Comparison of ENCODE assay signal across 1 cellular context in the genomic region with DNA sequence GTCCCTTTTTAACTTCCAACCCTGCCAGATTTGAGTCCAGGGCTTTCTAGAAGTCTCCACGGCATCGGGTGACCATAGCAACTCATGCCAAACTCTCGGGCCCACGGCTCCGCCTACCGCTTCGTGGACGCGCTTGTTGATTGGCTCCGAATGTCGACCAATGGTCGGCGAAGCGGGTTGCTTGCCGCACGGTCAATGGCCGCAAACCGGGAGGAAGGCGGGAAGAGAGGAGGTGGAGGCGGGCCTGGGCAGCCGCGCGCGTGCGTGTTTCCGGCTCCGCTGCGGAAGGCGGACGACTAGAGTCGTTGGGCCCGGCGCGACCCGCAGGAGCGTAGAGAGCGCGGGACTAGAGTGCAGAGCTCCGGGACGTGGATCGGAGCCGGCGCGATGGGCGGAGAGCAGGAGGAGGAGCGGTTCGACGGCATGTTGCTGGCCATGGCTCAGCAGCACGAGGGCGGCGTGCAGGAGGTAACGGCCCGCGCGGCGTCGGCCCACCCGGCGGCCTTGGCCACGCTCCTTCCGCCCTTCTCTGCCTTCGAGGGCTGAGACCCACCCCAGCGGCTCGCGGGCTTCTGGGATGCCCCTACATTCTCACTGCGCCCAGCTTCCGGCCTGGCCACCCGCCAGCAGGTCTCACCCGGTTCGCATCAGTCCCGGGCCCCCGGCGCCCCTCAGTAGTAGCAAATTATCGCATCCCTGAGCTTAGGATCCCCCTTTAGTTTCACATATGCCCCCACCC.
TF ChIP-seq lines count a peak whose summit lies in the region.

A gene (plus strand): TSS at position 282 of the 739 bp plus-strand sequence. CDS start 106 bp downstream, at position 388.

TF ChIP-seq in HEK293, 187 proteins besides CTCF, POLR2A, EP300 and RAD21 (continued from another document and continues in another):
- TF ChIP-seq, protein P1, sequence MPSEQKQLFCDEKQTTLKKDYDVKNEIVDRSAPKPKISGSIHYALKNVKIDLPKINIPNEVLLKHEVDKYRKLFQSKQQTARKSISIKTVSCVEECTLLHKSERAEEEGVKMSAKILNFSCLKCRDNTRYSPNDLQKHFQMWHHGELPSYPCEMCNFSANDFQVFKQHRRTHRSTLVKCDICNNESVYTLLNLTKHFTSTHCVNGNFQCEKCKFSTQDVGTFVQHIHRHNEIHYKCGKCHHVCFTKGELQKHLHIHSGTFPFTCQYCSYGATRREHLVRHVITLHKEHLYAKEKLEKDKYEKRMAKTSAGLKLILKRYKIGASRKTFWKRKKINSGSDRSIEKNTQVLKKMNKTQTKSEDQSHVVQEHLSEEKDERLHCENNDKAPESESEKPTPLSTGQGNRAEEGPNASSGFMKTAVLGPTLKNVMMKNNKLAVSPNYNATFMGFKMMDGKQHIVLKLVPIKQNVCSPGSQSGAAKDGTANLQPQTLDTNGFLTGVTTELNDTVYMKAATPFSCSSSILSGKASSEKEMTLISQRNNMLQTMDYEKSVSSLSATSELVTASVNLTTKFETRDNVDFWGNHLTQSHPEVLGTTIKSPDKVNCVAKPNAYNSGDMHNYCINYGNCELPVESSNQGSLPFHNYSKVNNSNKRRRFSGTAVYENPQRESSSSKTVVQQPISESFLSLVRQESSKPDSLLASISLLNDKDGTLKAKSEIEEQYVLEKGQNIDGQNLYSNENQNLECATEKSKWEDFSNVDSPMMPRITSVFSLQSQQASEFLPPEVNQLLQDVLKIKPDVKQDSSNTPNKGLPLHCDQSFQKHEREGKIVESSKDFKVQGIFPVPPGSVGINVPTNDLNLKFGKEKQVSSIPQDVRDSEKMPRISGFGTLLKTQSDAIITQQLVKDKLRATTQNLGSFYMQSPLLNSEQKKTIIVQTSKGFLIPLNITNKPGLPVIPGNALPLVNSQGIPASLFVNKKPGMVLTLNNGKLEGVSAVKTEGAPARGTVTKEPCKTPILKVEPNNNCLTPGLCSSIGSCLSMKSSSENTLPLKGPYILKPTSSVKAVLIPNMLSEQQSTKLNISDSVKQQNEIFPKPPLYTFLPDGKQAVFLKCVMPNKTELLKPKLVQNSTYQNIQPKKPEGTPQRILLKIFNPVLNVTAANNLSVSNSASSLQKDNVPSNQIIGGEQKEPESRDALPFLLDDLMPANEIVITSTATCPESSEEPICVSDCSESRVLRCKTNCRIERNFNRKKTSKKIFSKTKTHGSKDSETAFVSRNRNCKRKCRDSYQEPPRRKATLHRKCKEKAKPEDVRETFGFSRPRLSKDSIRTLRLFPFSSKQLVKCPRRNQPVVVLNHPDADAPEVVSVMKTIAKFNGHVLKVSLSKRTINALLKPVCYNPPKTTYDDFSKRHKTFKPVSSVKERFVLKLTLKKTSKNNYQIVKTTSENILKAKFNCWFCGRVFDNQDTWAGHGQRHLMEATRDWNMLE (tag by site-specific recombination; conservative IDR thresholded peaks at IDR 0.05; ENCODE audit: low read depth): peak; percentile 43; the same call in 1 of the 2 replicates
- peak; percentile 51 for TF ChIP-seq ZFHX2 (tag by site-specific recombination; conservative IDR thresholded peaks at IDR 0.05)
- TF ChIP-seq, protein P2, sequence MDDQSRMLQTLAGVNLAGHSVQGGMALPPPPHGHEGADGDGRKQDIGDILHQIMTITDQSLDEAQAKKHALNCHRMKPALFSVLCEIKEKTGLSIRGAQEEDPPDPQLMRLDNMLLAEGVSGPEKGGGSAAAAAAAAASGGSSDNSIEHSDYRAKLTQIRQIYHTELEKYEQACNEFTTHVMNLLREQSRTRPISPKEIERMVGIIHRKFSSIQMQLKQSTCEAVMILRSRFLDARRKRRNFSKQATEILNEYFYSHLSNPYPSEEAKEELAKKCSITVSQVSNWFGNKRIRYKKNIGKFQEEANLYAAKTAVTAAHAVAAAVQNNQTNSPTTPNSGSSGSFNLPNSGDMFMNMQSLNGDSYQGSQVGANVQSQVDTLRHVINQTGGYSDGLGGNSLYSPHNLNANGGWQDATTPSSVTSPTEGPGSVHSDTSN (CRISPR knock-in tag; IDR thresholded peaks at IDR 0.05): peak; percentile 75; the same call in 1 of the 2 replicates
- TF ChIP-seq, protein P3, sequence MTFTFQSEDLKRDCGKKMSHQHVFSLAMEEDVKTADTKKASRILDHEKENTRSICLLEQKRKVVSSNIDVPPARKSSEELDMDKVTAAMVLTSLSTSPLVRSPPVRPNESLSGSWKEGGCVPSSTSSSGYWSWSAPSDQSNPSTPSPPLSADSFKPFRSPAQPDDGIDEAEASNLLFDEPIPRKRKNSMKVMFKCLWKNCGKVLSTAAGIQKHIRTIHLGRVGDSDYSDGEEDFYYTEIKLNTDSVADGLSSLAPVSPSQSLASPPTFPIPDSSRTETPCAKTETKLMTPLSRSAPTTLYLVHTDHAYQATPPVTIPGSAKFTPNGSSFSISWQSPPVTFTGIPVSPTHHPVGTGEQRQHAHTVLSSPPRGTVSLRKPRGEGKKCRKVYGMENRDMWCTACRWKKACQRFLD (tag by site-specific recombination; IDR thresholded peaks at IDR 0.05): 0 out of 2 replicates have a peak, but pooled peaks have one; percentile 41
- TF ChIP-seq ZSCAN16 (tag by site-specific recombination; IDR thresholded peaks at IDR 0.05): 0 out of 2 replicates have a peak, but pooled peaks have one; percentile 22
- TF ChIP-seq, protein P4, sequence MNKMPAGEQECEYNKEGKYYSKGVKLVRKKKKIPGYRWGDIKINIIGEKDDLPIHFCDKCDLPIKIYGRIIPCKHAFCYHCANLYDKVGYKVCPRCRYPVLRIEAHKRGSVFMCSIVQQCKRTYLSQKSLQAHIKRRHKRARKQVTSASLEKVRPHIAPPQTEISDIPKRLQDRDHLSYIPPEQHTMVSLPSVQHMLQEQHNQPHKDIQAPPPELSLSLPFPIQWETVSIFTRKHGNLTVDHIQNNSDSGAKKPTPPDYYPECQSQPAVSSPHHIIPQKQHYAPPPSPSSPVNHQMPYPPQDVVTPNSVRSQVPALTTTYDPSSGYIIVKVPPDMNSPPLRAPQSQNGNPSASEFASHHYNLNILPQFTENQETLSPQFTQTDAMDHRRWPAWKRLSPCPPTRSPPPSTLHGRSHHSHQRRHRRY (tag by site-specific recombination; IDR thresholded peaks at IDR 0.05): peak; percentile 39; the same call in 1 of the 2 replicates
- TF ChIP-seq ZFP37 (tag by site-specific recombination; IDR thresholded peaks at IDR 0.05): peak; percentile 65; the same call in 1 of the 2 replicates
- peak; percentile 47; the same call in 1 of the 2 replicates for TF ChIP-seq GLI4 (tag by site-specific recombination; IDR thresholded peaks at IDR 0.05)
- TF ChIP-seq ZNF24 (tag by site-specific recombination; IDR thresholded peaks at IDR 0.05): peak; percentile 57; the same call in 1 of the 2 replicates
- TF ChIP-seq KLF9 (tag by site-specific recombination; IDR thresholded peaks at IDR 0.05; ENCODE audit: low read depth): peak; percentile 47
- peak; percentile 81 for TF ChIP-seq ZXDB (tag by site-specific recombination; IDR thresholded peaks at IDR 0.05)
- TF ChIP-seq ZNF354C (tag by site-specific recombination; IDR thresholded peaks at IDR 0.05; ENCODE audit: borderline replicate concordance, low read depth): no peak
- TF ChIP-seq GLIS2 (tag by site-specific recombination; IDR thresholded peaks at IDR 0.05): peak; percentile 51
- TF ChIP-seq, protein P5, sequence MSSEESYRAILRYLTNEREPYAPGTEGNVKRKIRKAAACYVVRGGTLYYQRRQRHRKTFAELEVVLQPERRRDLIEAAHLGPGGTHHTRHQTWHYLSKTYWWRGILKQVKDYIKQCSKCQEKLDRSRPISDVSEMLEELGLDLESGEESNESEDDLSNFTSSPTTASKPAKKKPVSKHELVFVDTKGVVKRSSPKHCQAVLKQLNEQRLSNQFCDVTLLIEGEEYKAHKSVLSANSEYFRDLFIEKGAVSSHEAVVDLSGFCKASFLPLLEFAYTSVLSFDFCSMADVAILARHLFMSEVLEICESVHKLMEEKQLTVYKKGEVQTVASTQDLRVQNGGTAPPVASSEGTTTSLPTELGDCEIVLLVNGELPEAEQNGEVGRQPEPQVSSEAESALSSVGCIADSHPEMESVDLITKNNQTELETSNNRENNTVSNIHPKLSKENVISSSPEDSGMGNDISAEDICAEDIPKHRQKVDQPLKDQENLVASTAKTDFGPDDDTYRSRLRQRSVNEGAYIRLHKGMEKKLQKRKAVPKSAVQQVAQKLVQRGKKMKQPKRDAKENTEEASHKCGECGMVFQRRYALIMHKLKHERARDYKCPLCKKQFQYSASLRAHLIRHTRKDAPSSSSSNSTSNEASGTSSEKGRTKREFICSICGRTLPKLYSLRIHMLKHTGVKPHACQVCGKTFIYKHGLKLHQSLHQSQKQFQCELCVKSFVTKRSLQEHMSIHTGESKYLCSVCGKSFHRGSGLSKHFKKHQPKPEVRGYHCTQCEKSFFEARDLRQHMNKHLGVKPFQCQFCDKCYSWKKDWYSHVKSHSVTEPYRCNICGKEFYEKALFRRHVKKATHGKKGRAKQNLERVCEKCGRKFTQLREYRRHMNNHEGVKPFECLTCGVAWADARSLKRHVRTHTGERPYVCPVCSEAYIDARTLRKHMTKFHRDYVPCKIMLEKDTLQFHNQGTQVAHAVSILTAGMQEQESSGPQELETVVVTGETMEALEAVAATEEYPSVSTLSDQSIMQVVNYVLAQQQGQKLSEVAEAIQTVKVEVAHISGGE (tag by site-specific recombination; conservative IDR thresholded peaks at IDR 0.05; ENCODE audit: low read depth): peak; percentile 92
- TF ChIP-seq YY2 (tag by site-specific recombination; IDR thresholded peaks at IDR 0.05): peak; percentile 63
- TF ChIP-seq, protein P6, sequence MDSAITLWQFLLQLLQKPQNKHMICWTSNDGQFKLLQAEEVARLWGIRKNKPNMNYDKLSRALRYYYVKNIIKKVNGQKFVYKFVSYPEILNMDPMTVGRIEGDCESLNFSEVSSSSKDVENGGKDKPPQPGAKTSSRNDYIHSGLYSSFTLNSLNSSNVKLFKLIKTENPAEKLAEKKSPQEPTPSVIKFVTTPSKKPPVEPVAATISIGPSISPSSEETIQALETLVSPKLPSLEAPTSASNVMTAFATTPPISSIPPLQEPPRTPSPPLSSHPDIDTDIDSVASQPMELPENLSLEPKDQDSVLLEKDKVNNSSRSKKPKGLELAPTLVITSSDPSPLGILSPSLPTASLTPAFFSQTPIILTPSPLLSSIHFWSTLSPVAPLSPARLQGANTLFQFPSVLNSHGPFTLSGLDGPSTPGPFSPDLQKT (IDR thresholded peaks at IDR 0.05; ENCODE audit: borderline replicate concordance, low read depth, low read length): no peak; the same call in 1 of the 2 replicates
- no peak for TF ChIP-seq ZNF549 (tag by site-specific recombination; IDR thresholded peaks at IDR 0.05)
- TF ChIP-seq ZNF558 (tag by site-specific recombination; IDR thresholded peaks at IDR 0.05): no peak
- peak; percentile 89 for TF ChIP-seq ZBTB20 (tag by site-specific recombination; IDR thresholded peaks at IDR 0.05)
- no peak for TF ChIP-seq IKZF3 (tag by site-specific recombination; IDR thresholded peaks at IDR 0.05)
- TF ChIP-seq, protein P7, sequence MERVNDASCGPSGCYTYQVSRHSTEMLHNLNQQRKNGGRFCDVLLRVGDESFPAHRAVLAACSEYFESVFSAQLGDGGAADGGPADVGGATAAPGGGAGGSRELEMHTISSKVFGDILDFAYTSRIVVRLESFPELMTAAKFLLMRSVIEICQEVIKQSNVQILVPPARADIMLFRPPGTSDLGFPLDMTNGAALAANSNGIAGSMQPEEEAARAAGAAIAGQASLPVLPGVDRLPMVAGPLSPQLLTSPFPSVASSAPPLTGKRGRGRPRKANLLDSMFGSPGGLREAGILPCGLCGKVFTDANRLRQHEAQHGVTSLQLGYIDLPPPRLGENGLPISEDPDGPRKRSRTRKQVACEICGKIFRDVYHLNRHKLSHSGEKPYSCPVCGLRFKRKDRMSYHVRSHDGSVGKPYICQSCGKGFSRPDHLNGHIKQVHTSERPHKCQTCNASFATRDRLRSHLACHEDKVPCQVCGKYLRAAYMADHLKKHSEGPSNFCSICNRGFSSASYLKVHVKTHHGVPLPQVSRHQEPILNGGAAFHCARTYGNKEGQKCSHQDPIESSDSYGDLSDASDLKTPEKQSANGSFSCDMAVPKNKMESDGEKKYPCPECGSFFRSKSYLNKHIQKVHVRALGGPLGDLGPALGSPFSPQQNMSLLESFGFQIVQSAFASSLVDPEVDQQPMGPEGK (tag by site-specific recombination; IDR thresholded peaks at IDR 0.05): peak; percentile 61
- peak; percentile 33; the same call in 1 of the 2 replicates for TF ChIP-seq ZNF341 (tag by site-specific recombination; IDR thresholded peaks at IDR 0.05; ENCODE audit: low read depth)
- peak; percentile 99 for TF ChIP-seq SP2 (tag by site-specific recombination; IDR thresholded peaks at IDR 0.05)
- peak; percentile 63; the same call in 1 of the 2 replicates for TF ChIP-seq ZNF600 (tag by site-specific recombination; IDR thresholded peaks at IDR 0.05)
- no peak for TF ChIP-seq ZNF132 (tag by site-specific recombination; IDR thresholded peaks at IDR 0.05; ENCODE audit: borderline replicate concordance)
- no peak for TF ChIP-seq FEZF1 (tag by site-specific recombination; IDR thresholded peaks at IDR 0.05)
- peak; percentile 76; the same call in 1 of the 2 replicates for TF ChIP-seq ZEB2 (tag by site-specific recombination; IDR thresholded peaks at IDR 0.05)
- peak; percentile 67 for TF ChIP-seq ZNF843 (tag by site-specific recombination; IDR thresholded peaks at IDR 0.05)
- TF ChIP-seq ZNF433 (tag by site-specific recombination; IDR thresholded peaks at IDR 0.05; ENCODE audit: low read depth): no peak
- TF ChIP-seq KLF7 (tag by site-specific recombination; IDR thresholded peaks at IDR 0.05; ENCODE audit: borderline replicate concordance): peak; percentile 32; the same call in 1 of the 2 replicates
- TF ChIP-seq ZBTB1 (tag by site-specific recombination; IDR thresholded peaks at IDR 0.05): 0 out of 2 replicates have a peak, but pooled peaks have one; percentile 25
- TF ChIP-seq ZNF610 (tag by site-specific recombination; IDR thresholded peaks at IDR 0.05; ENCODE audit: borderline replicate concordance): peak; percentile 66; the same call in 1 of the 2 replicates
- peak; percentile 83 for TF ChIP-seq ZBTB8A (tag by site-specific recombination; IDR thresholded peaks at IDR 0.05)
- TF ChIP-seq GLIS1 (tag by site-specific recombination; IDR thresholded peaks at IDR 0.05): peak; percentile 6; the same call in 1 of the 2 replicates
- TF ChIP-seq ZNF677 (tag by site-specific recombination; IDR thresholded peaks at IDR 0.05): no peak
- peak; percentile 98 for TF ChIP-seq ZBTB17 (tag by site-specific recombination; IDR thresholded peaks at IDR 0.05)
- TF ChIP-seq EGR2 (tag by site-specific recombination; IDR thresholded peaks at IDR 0.05; ENCODE audit: low read depth): peak; percentile 49
- TF ChIP-seq KLF8 (tag by site-specific recombination; IDR thresholded peaks at IDR 0.05): peak; percentile 76; the same call in 1 of the 2 replicates
- TF ChIP-seq ZNF112 (tag by site-specific recombination; IDR thresholded peaks at IDR 0.05): no peak
- TF ChIP-seq KLF16 (tag by site-specific recombination; IDR thresholded peaks at IDR 0.05): peak; percentile 93
- peak; percentile 68; the same call in 1 of the 2 replicates for TF ChIP-seq ZFP69B (tag by site-specific recombination; IDR thresholded peaks at IDR 0.05)
- peak; percentile 96 for TF ChIP-seq ZNF76 (tag by site-specific recombination; IDR thresholded peaks at IDR 0.05; ENCODE audit: borderline replicate concordance, low read depth)
- TF ChIP-seq SP7 (tag by site-specific recombination; IDR thresholded peaks at IDR 0.05): peak; percentile 81
- peak; percentile 67 for TF ChIP-seq ZNF366 (tag by site-specific recombination; conservative IDR thresholded peaks at IDR 0.05)
